ENCODE assay signal across 8 cellular contexts in the genomic region with DNA sequence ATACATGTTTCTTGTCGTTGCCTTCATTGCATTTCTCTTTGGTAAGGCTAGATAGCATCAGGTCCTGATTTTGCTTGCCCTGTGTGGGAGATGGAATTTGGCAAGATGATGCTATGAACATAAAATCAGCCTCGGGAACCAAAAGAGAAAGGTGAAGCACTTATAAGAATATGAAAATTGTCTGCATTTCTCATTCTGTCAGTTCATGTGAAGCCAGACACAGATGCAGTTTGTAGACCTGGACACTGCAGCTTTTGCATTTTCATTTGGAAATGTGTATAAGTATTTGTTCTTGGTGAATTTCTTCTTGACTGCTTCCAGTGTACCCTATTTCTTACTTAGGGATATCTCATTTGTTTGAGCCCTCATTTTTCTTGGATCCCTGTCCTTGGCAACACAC. TPM values are rescaled to one million over a fixed set of nuclear protein-coding genes. Genes with fewer than 3 reads are reported as not detected.
DNase-seq lines count a peak whose midpoint lies in the region; ATAC-seq and TF ChIP-seq lines count a peak whose summit lies in the region.

No MANE protein-coding gene starts in this region.

- H3K4me1 ChIP-seq in endocrine pancreas (ENCODE audit: control insufficient read depth, insufficient read depth, low read length): peaks cover 23% of the 10 kb centered on the region

- H3K9me3 ChIP-seq in endocrine pancreas (ENCODE audit: control insufficient read depth, low read length) (no peaks in the 10 kb centered on the region), neural cell (ENCODE audit: low read length) (no peaks in the 10 kb centered on the region)

- H3K27ac ChIP-seq in C4-2B: peak overlapping the region; percentile 92; the same call in 1 of the 2 replicates
- peak overlapping the region; percentile 88 for H3K27ac ChIP-seq in neural cell (ENCODE audit: low read length)

- H3K27me3 ChIP-seq in endocrine pancreas (ENCODE audit: control insufficient read depth, insufficient read depth, low read length): no peaks in the 10 kb centered on the region
- no peaks in the 10 kb centered on the region for H3K27me3 ChIP-seq in neural cell (ENCODE audit: insufficient read depth, low read depth, low read length)

- peaks cover 59% of the 10 kb centered on the region for H3K79me2 ChIP-seq in neural cell (replicated peaks; ENCODE audit: insufficient read depth, low read length)

- no peaks in the 10 kb centered on the region for H3K9me2 ChIP-seq in neural cell (ENCODE audit: insufficient read depth, low read length)

- no peaks in the 10 kb centered on the region for H3K36me3 ChIP-seq in endocrine pancreas (ENCODE audit: control insufficient read depth, insufficient read depth, low read length)
- H3K36me3 ChIP-seq in neural cell (ENCODE audit: insufficient read depth, low read length): peaks cover 3% of the 10 kb centered on the region

- no peak for DNase-seq in NB4 (ENCODE audit: low read depth)
- no peak for DNase-seq in T-helper 9 cell
- DNase-seq in NCI-H226: no peak
- DNase-seq in pons (ENCODE audit: low spot score): no peak

- H3K4me3 ChIP-seq in NB4 (ENCODE audit: low read depth, low read length): peak overlapping the region; percentile 96
- peak overlapping the region; percentile 74 for H3K4me3 ChIP-seq in endocrine pancreas (ENCODE audit: control insufficient read depth, insufficient read depth, low read length)
- H3K4me3 ChIP-seq in neural cell (ENCODE audit: low read length): peak overlapping the region; percentile 89

- TF ChIP-seq EP300 in neural cell (conservative IDR thresholded peaks at IDR 0.05; ENCODE audit: poor library complexity, severe bottlenecking): no peak

- H3K9ac ChIP-seq in endocrine pancreas (ENCODE audit: control insufficient read depth, insufficient read depth, low read length): peak overlapping the region; percentile 95
- H3K9ac ChIP-seq in neural cell (ENCODE audit: low read length): peak overlapping the region; percentile 92

- no peak overlapping the region for H2AFZ ChIP-seq in neural cell (ENCODE audit: low read depth, low read length)

- H3K4me2 ChIP-seq in neural cell (ENCODE audit: low read length): peak overlapping the region; percentile 63

- peaks cover 11% of the 10 kb centered on the region for H4K20me1 ChIP-seq in neural cell (ENCODE audit: insufficient read depth)

- TF ChIP-seq POLR2A in NB4 (IDR thresholded peaks at IDR 0.05; ENCODE audit: extremely low read depth, insufficient read length): no peak

- no peak for TF ChIP-seq RAD21 in neural cell (conservative IDR thresholded peaks at IDR 0.05)

- peaks cover 5% of the 10 kb centered on the region for H3F3A ChIP-seq in neural cell (ENCODE audit: insufficient read depth, low read length, poor library complexity, severe bottlenecking)

- TF ChIP-seq CTCF in C4-2B (conservative IDR thresholded peaks at IDR 0.05): no peak
- TF ChIP-seq CTCF in NB4 (IDR thresholded peaks at IDR 0.05; ENCODE audit: low read depth, low read length): no peak
- TF ChIP-seq CTCF in neural cell (IDR thresholded peaks at IDR 0.05; ENCODE audit: poor library complexity, severe bottlenecking): no peak

- no peak for ATAC-seq in HG02970 (IDR thresholded peaks at IDR 0.05; ENCODE audit: low FRiP score, unreplicated experiment)

TF ChIP-seq in neural cell, 6 proteins besides CTCF, POLR2A, EP300 and RAD21:
- TF ChIP-seq TAF1 (IDR thresholded peaks at IDR 0.05; ENCODE audit: low read depth) (peak; percentile 70), POLR2AphosphoS5 (IDR thresholded peaks at IDR 0.05) (no peak)

RNA-seq across cellular contexts. Expression of a gene that starts 1.3 kb away (rescaled TPM):
- polyA plus RNA-seq in neural cell: 242 and 279 TPM in 2 replicates
- 142 and 168 TPM in 2 replicates for polyA minus RNA-seq in neural cell

RNA-seq across cellular contexts. Expression of a gene that starts 23.0 kb away (rescaled TPM):
- 3.6 and 6.2 TPM in 2 replicates for polyA plus RNA-seq in neural cell
- polyA minus RNA-seq in neural cell: 2.7 and 3.5 TPM in 2 replicates
